ENCODE assay signal across 8 cellular contexts in the genomic region with DNA sequence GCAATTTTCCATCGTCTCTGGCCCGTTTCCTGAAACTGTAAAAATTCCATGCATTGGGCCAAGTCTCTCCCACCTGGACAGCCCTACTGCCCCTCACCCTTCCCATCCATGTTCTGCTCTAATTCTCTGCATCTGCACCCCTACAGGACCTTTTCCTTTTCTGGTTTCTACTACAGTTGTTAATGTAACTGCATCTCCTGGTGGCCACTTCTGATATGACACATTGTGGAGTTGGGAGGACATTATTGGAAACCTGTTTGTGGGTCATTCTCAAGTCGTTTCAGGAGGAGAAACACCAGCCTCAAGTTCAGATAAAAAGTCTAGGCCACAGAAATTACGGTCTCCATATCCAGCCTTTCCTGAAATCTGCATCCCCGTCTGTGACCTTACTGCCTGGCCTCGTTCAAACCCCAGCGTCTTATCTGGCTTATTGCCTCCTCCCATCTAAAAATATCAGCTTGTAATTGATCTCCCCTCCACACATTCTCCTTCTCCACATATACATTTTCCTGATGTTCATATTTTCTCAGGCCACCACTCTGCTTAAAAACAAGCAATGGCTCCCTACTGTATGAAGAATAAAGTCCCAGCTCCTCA. TPM values are rescaled to one million over a fixed set of nuclear protein-coding genes. Genes with fewer than 3 reads are reported as not detected.
DNase-seq lines count a peak whose midpoint lies in the region; ATAC-seq and TF ChIP-seq lines count a peak whose summit lies in the region.

No MANE protein-coding gene starts in this region.

- H3K27ac ChIP-seq in SJSA1, result no peak overlapping the region
- no peak overlapping the region for H3K27ac ChIP-seq in coronary artery
- no peak overlapping the region for H3K27ac ChIP-seq in lung (ENCODE audit: low read depth in 1 of 2, low read length in 1 of 2)

- H3K36me3 ChIP-seq in SJSA1, result no peaks in the 10 kb centered on the region
- no peaks in the 10 kb centered on the region for H3K36me3 ChIP-seq in lung (ENCODE audit: control insufficient read depth in 2 of 2, insufficient read depth in 2 of 2, low read length in 2 of 2)

- peak; percentile 66 for ATAC-seq in lung (ENCODE audit: insufficient read depth, low FRiP score)

- DNase-seq in NCI-H2196 (lab: John Stamatoyannopoulos, UW; ENCODE audit: unreplicated experiment), result peak; percentile 19
- DNase-seq in NCI-H2196 treated with DMSO at 0.1 percent for 48 hours (lab: John Stamatoyannopoulos, UW; ENCODE audit: unreplicated experiment), result no peak
- DNase-seq in HFFc6, result peak; percentile 67
- peak; percentile 61 for DNase-seq in SJSA1 (ENCODE audit: low read depth in 1 of 2, low spot score in 2 of 2)
- DNase-seq in coronary artery (ENCODE audit: low spot score), result no peak
- DNase-seq in lung (ENCODE audit: low spot score), result peak; percentile 61
- peak; percentile 61 for DNase-seq in ureter (ENCODE audit: low spot score)
- no peak for DNase-seq in middle frontal gyrus (ENCODE audit: extremely low spot score, low spot score)

- H3K4me1 ChIP-seq in SJSA1 (replicated peaks) (no peaks in the 10 kb centered on the region), lung (ENCODE audit: control insufficient read depth in 2 of 2, insufficient read depth in 2 of 2, low read length in 2 of 2) (no peaks in the 10 kb centered on the region)

- H3K27me3 ChIP-seq in SJSA1 (replicated peaks), result no peaks in the 10 kb centered on the region
- no peaks in the 10 kb centered on the region for H3K27me3 ChIP-seq in lung (ENCODE audit: control insufficient read depth, insufficient read depth)

- H3K36me3 Mint-ChIP-seq in HFFc6 (ENCODE audit: low read depth), result peaks cover 11% of the 10 kb centered on the region

- TF ChIP-seq CTCF in HFFc6 (IDR thresholded peaks at IDR 0.05) (peak; percentile 97), coronary artery (IDR thresholded peaks at IDR 0.05) (peak; percentile 65), lung (IDR thresholded peaks at IDR 0.05; ENCODE audit: control extremely low read depth, extremely low read depth) (peak; percentile 77)

- no peak overlapping the region for H3K4me3 ChIP-seq in SJSA1
- H3K4me3 ChIP-seq in coronary artery, result no peak overlapping the region
- no peak overlapping the region for H3K4me3 ChIP-seq in lung

- 66 to 68% methylated on average over 7 of the region's 7 CpGs for WGBS in lung, 2 donors

- H3K27me3 Mint-ChIP-seq in HFFc6 (ENCODE audit: insufficient read depth), result no peaks in the 10 kb centered on the region

- peaks cover 34% of the 10 kb centered on the region for H3K4me1 Mint-ChIP-seq in HFFc6 (ENCODE audit: low read depth)

- peaks cover 5% of the 10 kb centered on the region for H3K9me3 Mint-ChIP-seq in HFFc6

- no peak overlapping the region for H3K4me3 Mint-ChIP-seq in HFFc6

- H3K9me3 ChIP-seq in SJSA1 (replicated peaks) (no peaks in the 10 kb centered on the region), lung (ENCODE audit: control insufficient read depth in 2 of 2, insufficient read depth in 1 of 2, low read length in 1 of 2) (no peaks in the 10 kb centered on the region)

- H3K27ac Mint-ChIP-seq in HFFc6, result no peak overlapping the region

RNA-seq across cellular contexts. Expression of gene EMP1, which starts 37.6 kb away (rescaled TPM):
- 100 to 1,000 TPM; 217 to 417 (median 356) TPM for total RNA-seq in HFFc6 (2021; fragmentation: NEBNext Ultra II Directional; extraction: Animal tissue kit (Norgen Biotek cat#: 25700))
- 45.2 and 159 TPM in 2 replicates for total RNA-seq in SJSA1 (2014; rRNA removed; shearing (Covaris generic))
- 100 to 1,000 TPM in 1 of 2 donors, 10 to 100 TPM in 1; 67.5 to 348 TPM for total RNA-seq in lung
- 100 to 1,000 TPM in 1 of 2 donors, 10 to 100 TPM in 1; 91.7 to 243 TPM for polyA plus RNA-seq in lung
- total RNA-seq in ureter, result 193 TPM

Comparison
In these comparisons a context has a peak if more than half of its experiments do, and no peak if none do; other contexts are left out.
1. DNase-seq: peak in NCI-H2196 (single experiment), HFFc6 (single experiment), SJSA1 (2 of 2), lung (single experiment) and ureter (single experiment); none in NCI-H2196 treated with DMSO at 0.1 percent for 48 hours (single experiment), coronary artery (single experiment) and middle frontal gyrus (single experiment).
2. Peak in every context shown above with its lines, with median percentiles within 50 percentile points of each other: CTCF ChIP-seq.